1 cellular context compared by ENCODE assay signal in genomic region chr7:24824400-24824799, GRCh38.
TF ChIP-seq lines count a peak whose summit lies in the region.

No MANE protein-coding gene starts in this region.

TF ChIP-seq in IMR-90, 13 proteins besides CTCF, POLR2A, EP300 and RAD21:
- no peak for TF ChIP-seq FOS (IDR thresholded peaks at IDR 0.05; ENCODE audit: low read depth, low read length)
- TF ChIP-seq MAFK (IDR thresholded peaks at IDR 0.05; ENCODE audit: low read depth, low read length): no peak
- no peak for TF ChIP-seq RFX5 (IDR thresholded peaks at IDR 0.05; ENCODE audit: low read depth, low read length)
- no peak for TF ChIP-seq ELK1 (IDR thresholded peaks at IDR 0.05; ENCODE audit: borderline replicate concordance, low read depth, low read length)
- TF ChIP-seq NFE2L2 (IDR thresholded peaks at IDR 0.05; ENCODE audit: low read depth, low read length): no peak
- no peak for TF ChIP-seq MXI1 (IDR thresholded peaks at IDR 0.05; ENCODE audit: borderline replicate concordance, low read depth, low read length)
- no peak for TF ChIP-seq MAZ (IDR thresholded peaks at IDR 0.05; ENCODE audit: borderline replicate concordance, low read depth, low read length)
- no peak for TF ChIP-seq CHD1 (IDR thresholded peaks at IDR 0.05; ENCODE audit: low read depth, low read length)
- TF ChIP-seq BHLHE40 (IDR thresholded peaks at IDR 0.05; ENCODE audit: low read depth, low read length): no peak
- TF ChIP-seq, protein P1, sequence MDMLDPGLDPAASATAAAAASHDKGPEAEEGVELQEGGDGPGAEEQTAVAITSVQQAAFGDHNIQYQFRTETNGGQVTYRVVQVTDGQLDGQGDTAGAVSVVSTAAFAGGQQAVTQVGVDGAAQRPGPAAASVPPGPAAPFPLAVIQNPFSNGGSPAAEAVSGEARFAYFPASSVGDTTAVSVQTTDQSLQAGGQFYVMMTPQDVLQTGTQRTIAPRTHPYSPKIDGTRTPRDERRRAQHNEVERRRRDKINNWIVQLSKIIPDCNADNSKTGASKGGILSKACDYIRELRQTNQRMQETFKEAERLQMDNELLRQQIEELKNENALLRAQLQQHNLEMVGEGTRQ (IDR thresholded peaks at IDR 0.05; ENCODE audit: low read depth, low read length): no peak
- no peak for TF ChIP-seq SMC3 (IDR thresholded peaks at IDR 0.05; ENCODE audit: low read depth, low read length)
- TF ChIP-seq RCOR1 (IDR thresholded peaks at IDR 0.05; ENCODE audit: insufficient replicate concordance, low read length): no peak
